20 cellular contexts compared by ENCODE assay signal in genomic region chr12:107144990-107145389, GRCh38. TPM values are rescaled to one million over a fixed set of nuclear protein-coding genes. Genes with fewer than 3 reads are reported as not detected.
DNase-seq lines count a peak whose midpoint lies in the region; ATAC-seq, FAIRE-seq and TF ChIP-seq lines count a peak whose summit lies in the region.
"Had no signal": no experiment of that assay in that cellular context is flagged by ENCODE, and none has a peak within 500 bp of the region (broad histone marks: within the 10 kb centered on the region; RNA-seq: fewer than 3 reads in every experiment).

No MANE protein-coding gene starts in this region.

- no peaks in the 10 kb centered on the region for H3K4me1 Mint-ChIP-seq in astrocyte (ENCODE audit: low read depth, unreplicated experiment)
- H3K4me1 Mint-ChIP-seq: B cell; CD4-positive, CD25-positive, alpha-beta regulatory T cell had no signal

- H3K9me3 Mint-ChIP-seq in astrocyte (ENCODE audit: unreplicated experiment) = peaks cover 4% of the 10 kb centered on the region
- H3K9me3 Mint-ChIP-seq: CD4-positive, CD25-positive, alpha-beta regulatory T cell had no signal

- no peak overlapping the region for H3K23ac ChIP-seq in mesendoderm (ENCODE audit: low read length)

- FAIRE-seq in astrocyte (lab: Jason Lieb, UNC) = no peak
- FAIRE-seq in frontal cortex (lab: Jason Lieb, UNC) = no peak

- H3K4me3 Mint-ChIP-seq in astrocyte (ENCODE audit: unreplicated experiment) = no peak overlapping the region
- H3K4me3 Mint-ChIP-seq: B cell; CD4-positive, CD25-positive, alpha-beta regulatory T cell had no signal

- H3K4me3 ChIP-seq in astrocyte (ENCODE audit: insufficient read depth, low read depth, low read length) = no peak overlapping the region
- H3K4me3 ChIP-seq in mesendoderm (ENCODE audit: low read length) = no peak overlapping the region
- H3K4me3 ChIP-seq: HAP-1, MG63, SJCRH30 had no signal

- no peak overlapping the region for H2BK120ac ChIP-seq in mesendoderm (ENCODE audit: low read depth, low read length)

- peaks cover 9% of the 10 kb centered on the region for H3K27me3 Mint-ChIP-seq in astrocyte (ENCODE audit: low read depth, unreplicated experiment)

- H4K5ac ChIP-seq in mesendoderm (ENCODE audit: low read length) = no peak overlapping the region

- no peak overlapping the region for H3K56ac ChIP-seq in mesendoderm (ENCODE audit: low read length)

- H3K36me3 Mint-ChIP-seq in astrocyte (ENCODE audit: low read depth, unreplicated experiment) = no peaks in the 10 kb centered on the region
- H3K36me3 Mint-ChIP-seq: CD4-positive, CD25-positive, alpha-beta regulatory T cell had no signal

- no peak overlapping the region for H2AK5ac ChIP-seq in mesendoderm (ENCODE audit: low read length)

- no peaks in the 10 kb centered on the region for H3K79me2 ChIP-seq in astrocyte (ENCODE audit: insufficient read depth, low read length)
- no peaks in the 10 kb centered on the region for H3K79me2 ChIP-seq in mesendoderm (ENCODE audit: control insufficient read depth, insufficient read depth, low read length)

- ATAC-seq in GM19397 (IDR thresholded peaks at IDR 0.05; ENCODE audit: unreplicated experiment) = no peak

- H3K9me3 ChIP-seq in astrocyte (ENCODE audit: insufficient read depth, low read depth, low read length) = no peaks in the 10 kb centered on the region
- H3K9me3 ChIP-seq: Caco-2, HAP-1, MG63, SJCRH30 had no signal

- H4K20me1 ChIP-seq in astrocyte (ENCODE audit: insufficient read depth, low read length) = no peaks in the 10 kb centered on the region

- H3K4me1 ChIP-seq in astrocyte (ENCODE audit: insufficient read depth, low read length) = peaks cover 9% of the 10 kb centered on the region
- H3K4me1 ChIP-seq in mesendoderm (ENCODE audit: control insufficient read depth, low read depth, low read length) = no peaks in the 10 kb centered on the region
- H3K4me1 ChIP-seq: Caco-2, HAP-1, SJCRH30 had no signal

- no peak overlapping the region for H2AFZ ChIP-seq in astrocyte (ENCODE audit: low read depth, low read length)

- H3K18ac ChIP-seq in mesendoderm (ENCODE audit: low read length) = no peak overlapping the region

- TF ChIP-seq CTCF in astrocyte (IDR thresholded peaks at IDR 0.05; ENCODE audit: insufficient read depth, low read depth, low read length) = no peak

- H3K27ac ChIP-seq in astrocyte (ENCODE audit: low read depth, low read length) (no peak overlapping the region), mesendoderm (ENCODE audit: low read depth, low read length) (no peak overlapping the region)
- H3K27ac ChIP-seq: SJCRH30 had no signal

- H3K36me3 ChIP-seq in astrocyte (ENCODE audit: insufficient read depth, low read length) = no peaks in the 10 kb centered on the region
- H3K36me3 ChIP-seq in mesendoderm (ENCODE audit: control insufficient read depth, insufficient read depth, low read length) = no peaks in the 10 kb centered on the region
- H3K36me3 ChIP-seq: HAP-1, MG63, SJCRH30 had no signal

- H4K8ac ChIP-seq in mesendoderm (ENCODE audit: low read depth, low read length) = no peak overlapping the region

- no peak overlapping the region for H3K9ac ChIP-seq in astrocyte (ENCODE audit: low read length)
- no peak overlapping the region for H3K9ac ChIP-seq in mesendoderm (ENCODE audit: low read length)

- H3K79me1 ChIP-seq in mesendoderm (ENCODE audit: low read length) = no peaks in the 10 kb centered on the region

- peak overlapping the region; percentile 62 for H3K4me2 ChIP-seq in astrocyte (ENCODE audit: low read length)
- no peak overlapping the region for H3K4me2 ChIP-seq in mesendoderm (ENCODE audit: low read length)

- WGBS in mesendoderm (ENCODE audit: extremely low coverage, insufficient coverage, low lambda C conversion rate) = no CpG with 5 or more reads among the region's 2 CpGs

- H3K4ac ChIP-seq in mesendoderm (ENCODE audit: low read depth, low read length) = no peak overlapping the region

- H3K27me3 ChIP-seq in astrocyte (ENCODE audit: insufficient read depth, low read length) (no peaks in the 10 kb centered on the region), mesendoderm (ENCODE audit: insufficient read depth, low read length, poor library complexity) (no peaks in the 10 kb centered on the region)
- H3K27me3 ChIP-seq: MG63, SJCRH30 had no signal

- no peak overlapping the region for H3K27ac Mint-ChIP-seq in astrocyte (ENCODE audit: unreplicated experiment)
- H3K27ac Mint-ChIP-seq: B cell; CD4-positive, CD25-positive, alpha-beta regulatory T cell had no signal

- no peak overlapping the region for H2BK15ac ChIP-seq in mesendoderm (replicated peaks; ENCODE audit: low read depth)

- peak; percentile 45 for DNase-seq in ELR (ENCODE audit: low read depth)
- DNase-seq in NCI-H82 (lab: John Stamatoyannopoulos, UW) = peak; percentile 53
- DNase-seq in astrocyte (ENCODE audit: low read depth) = peak; percentile 10
- peak; percentile 17 for DNase-seq in mesendoderm
- no peak for DNase-seq in frontal cortex (ENCODE audit: low spot score in 2 of 2)
- no peak for DNase-seq in HPDE6-E6E7 (ENCODE audit: extremely low spot score)
- DNase-seq in NOMO-1 treated with DMSO at 0.1 percent for 48 hours (lab: John Stamatoyannopoulos, UW; ENCODE audit: unreplicated experiment) = no peak
- DNase-seq: Caco-2; CD4-positive, CD25-positive, alpha-beta regulatory T cell; MG63; NCI-H1092; NCI-H2107; NCI-H510A; NCI-H774; RPMI8226; T-helper 2 cell had no signal

- no peak overlapping the region for H2BK5ac ChIP-seq in mesendoderm (ENCODE audit: low read length)

RNA-seq across cellular contexts. Expression of gene CRY1, which starts 51.6 kb away (rescaled TPM):
- total RNA-seq in astrocyte = 15.0 and 18.3 TPM in 2 replicates
- 19.3 TPM for polyA plus RNA-seq in mesendoderm (2013, experiment 1 of 2)
- polyA plus RNA-seq in mesendoderm (2013, experiment 2 of 2) = 19.7 TPM
- 41.2 TPM for total RNA-seq in frontal cortex

Comparison
In these comparisons a context has a peak if more than half of its experiments do, and no peak if none do; other contexts are left out.
1. DNase-seq: peak in ELR (single experiment), NCI-H82 (single experiment), astrocyte (single experiment) and mesendoderm (single experiment); none in frontal cortex (0 of 2), HPDE6-E6E7 (single experiment) and NOMO-1 treated with DMSO at 0.1 percent for 48 hours (single experiment).